ENCODE assay signal across 8 cellular contexts in genomic region chr3:30606301-30607031, GRCh38. TPM values are rescaled to one million over a fixed set of nuclear protein-coding genes. Genes with fewer than 3 reads are reported as not detected.
DNase-seq lines count a peak whose midpoint lies in the region; ATAC-seq and TF ChIP-seq lines count a peak whose summit lies in the region.

TGFBR2 (plus strand) TSS chr3:30606601; CDS start chr3:30606884, 283 bp downstream.

- ATAC-seq in GM19468 (IDR thresholded peaks at IDR 0.05; ENCODE audit: extremely low read depth, unreplicated experiment) (peak; percentile 83), foreskin keratinocyte (peak; percentile 90)

- H3K4me3 ChIP-seq in SJCRH30, result peak within 1 kb of the TSS; percentile 87
- peak within 1 kb of the TSS; percentile 88 for H3K4me3 ChIP-seq in neuron (ENCODE audit: low read length)

- peak; percentile 50 for TF ChIP-seq CTCF in foreskin keratinocyte (conservative IDR thresholded peaks at IDR 0.05)

- H3K4me1 ChIP-seq in SJCRH30 (peaks cover 8% of the 10 kb centered on the region), foreskin keratinocyte (peaks cover 39% of the 10 kb centered on the region), neuron (ENCODE audit: insufficient read depth, low read length) (peaks cover 4% of the 10 kb centered on the region)

- H3K9me3 ChIP-seq in SJCRH30 (replicated peaks) (no peaks in the 10 kb centered on the region), neuron (ENCODE audit: low read length) (no peaks in the 10 kb centered on the region)

- peak within 1 kb of the TSS; percentile 86 for H3K27ac ChIP-seq in SJCRH30
- H3K27ac ChIP-seq in foreskin keratinocyte, result peak within 1 kb of the TSS; percentile 66

- H3K27me3 ChIP-seq in SJCRH30, result no peaks in the 10 kb centered on the region
- H3K27me3 ChIP-seq in foreskin keratinocyte, result no peaks in the 10 kb centered on the region
- H3K27me3 ChIP-seq in neuron (ENCODE audit: insufficient read depth, low read length), result no peaks in the 10 kb centered on the region

- DNase-seq in COLO829 (ENCODE audit: low spot score) (peak; percentile 94), HS-27A (ENCODE audit: low read depth) (peak; percentile 92), SJCRH30 (peak; percentile 91), activated gamma-delta T cell treated with Interleukin-2 at 50 U/mL for 16 hours (peak; percentile 81), foreskin keratinocyte (peak; percentile 95 to 96), stromal cell of bone marrow (ENCODE audit: low read depth) (peak; percentile 98)

- H3K36me3 ChIP-seq in SJCRH30, result no peaks in the 10 kb centered on the region
- no peaks in the 10 kb centered on the region for H3K36me3 ChIP-seq in neuron (ENCODE audit: insufficient read depth, low read length)

- peak within 1 kb of the TSS; percentile 99 for H2AFZ ChIP-seq in neuron (ENCODE audit: low read depth, low read length)

RNA-seq across cellular contexts. Expression of gene TGFBR2, which starts in this region (rescaled TPM):
- 16.9 and 17.8 TPM in 2 replicates for total RNA-seq in SJCRH30 (2014; rRNA removed; shearing (Covaris generic))
- total RNA-seq in foreskin keratinocyte, result 125 TPM in 2 replicates
- polyA plus RNA-seq in foreskin keratinocyte, result 38.6 and 47.4 TPM in 2 replicates

Comparison
In these comparisons a context has a peak if more than half of its experiments do, and no peak if none do; other contexts are left out.
1. Peak in every context shown above with its lines: DNase-seq, ATAC-seq, H3K4me3 ChIP-seq and H3K27ac ChIP-seq.